ENCODE assay signal across 13 cellular contexts in genomic region chr6:147131728-147132127, GRCh38.
DNase-seq lines count a peak whose midpoint lies in the region; ATAC-seq, FAIRE-seq and TF ChIP-seq lines count a peak whose summit lies in the region.
"Had no signal": no experiment of that assay in that cellular context is flagged by ENCODE, and none has a peak within 500 bp of the region (broad histone marks: within the 10 kb centered on the region; RNA-seq: fewer than 3 reads in every experiment).

No MANE protein-coding gene starts in this region.

- H3K36me3 Mint-ChIP-seq in brain, result no peaks in the 10 kb centered on the region
- no peaks in the 10 kb centered on the region for H3K36me3 Mint-ChIP-seq in activated T-helper 17 cell treated with anti-CD3 and anti-CD28 coated beads, Interleukin-2, amount 50 U/mL, for 72 hours (ENCODE audit: low read depth)
- H3K36me3 Mint-ChIP-seq in activated CD8-positive, alpha-beta T cell treated with anti-CD3 and anti-CD28 coated beads, Interleukin-2, amount 10 ng/mL, durations not matched to agents 7 days and 5 days (ENCODE audit: low read depth), result no peaks in the 10 kb centered on the region
- H3K36me3 Mint-ChIP-seq: IgD-negative memory B cell had no signal

- CTCF ChIA-PET in activated CD8-positive, alpha-beta T cell treated with anti-CD3 and anti-CD28 coated beads, Interleukin-2, amount 10 ng/mL, durations not matched to agents 7 days and 5 days (lab: Charles Lee), result no interaction called here

- ATAC-seq in HG03457 (IDR thresholded peaks at IDR 0.05; ENCODE audit: unreplicated experiment), result no peak
- ATAC-seq in activated T-helper 17 cell treated with anti-CD3 and anti-CD28 coated beads, Interleukin-2, amount 50 U/mL, for 72 hours (replicated peaks), result no peak
- ATAC-seq in activated CD8-positive, alpha-beta T cell treated with anti-CD3 and anti-CD28 coated beads, Interleukin-2, amount 10 ng/mL, durations not matched to agents 7 days and 5 days, result no peak

- H3K4me1 Mint-ChIP-seq in brain, result peaks cover 30% of the 10 kb centered on the region
- no peaks in the 10 kb centered on the region for H3K4me1 Mint-ChIP-seq in activated T-helper 17 cell treated with anti-CD3 and anti-CD28 coated beads, Interleukin-2, amount 50 U/mL, for 72 hours
- H3K4me1 Mint-ChIP-seq in activated CD8-positive, alpha-beta T cell treated with anti-CD3 and anti-CD28 coated beads, Interleukin-2, amount 10 ng/mL, durations not matched to agents 7 days and 5 days (ENCODE audit: low read depth), result no peaks in the 10 kb centered on the region
- H3K4me1 Mint-ChIP-seq: IgD-negative memory B cell had no signal

- no peak for FAIRE-seq in D721Med (lab: Jason Lieb, UNC)

- peak overlapping the region in 3 of 5 experiments; percentile 65 to 91 (median 76) for H3K27ac Mint-ChIP-seq in brain
- no peak overlapping the region for H3K27ac Mint-ChIP-seq in activated T-helper 17 cell treated with anti-CD3 and anti-CD28 coated beads, Interleukin-2, amount 50 U/mL, for 72 hours
- no peak overlapping the region for H3K27ac Mint-ChIP-seq in activated CD8-positive, alpha-beta T cell treated with anti-CD3 and anti-CD28 coated beads, Interleukin-2, amount 10 ng/mL, durations not matched to agents 7 days and 5 days
- H3K27ac Mint-ChIP-seq: IgD-negative memory B cell; T-helper 1 cell treated with Interleukin-12 subunit alpha and Interleukin-12 subunit beta and Interleukin-4 antibody, amounts not matched to agents 30 μg/mL and 1 μg/mL, for 36 hours had no signal

- peaks cover 0 to 6% (median 0%) of the 10 kb centered on the region in 5 experiments for H3K9me3 Mint-ChIP-seq in brain
- no peaks in the 10 kb centered on the region for H3K9me3 Mint-ChIP-seq in activated T-helper 17 cell treated with anti-CD3 and anti-CD28 coated beads, Interleukin-2, amount 50 U/mL, for 72 hours
- no peaks in the 10 kb centered on the region for H3K9me3 Mint-ChIP-seq in activated CD8-positive, alpha-beta T cell treated with anti-CD3 and anti-CD28 coated beads, Interleukin-2, amount 10 ng/mL, durations not matched to agents 7 days and 5 days (ENCODE audit: insufficient read depth)
- H3K9me3 Mint-ChIP-seq: IgD-negative memory B cell; T-helper 1 cell treated with Interleukin-12 subunit alpha and Interleukin-12 subunit beta and Interleukin-4 antibody, amounts not matched to agents 30 μg/mL and 1 μg/mL, for 36 hours had no signal

- POLR2A ChIA-PET in activated CD8-positive, alpha-beta T cell treated with anti-CD3 and anti-CD28 coated beads, Interleukin-2, amount 10 ng/mL, durations not matched to agents 7 days and 5 days (lab: Charles Lee), result no interaction called here

- H3K4me3 ChIP-seq in NB4 (ENCODE audit: low read depth, low read length), result no peak overlapping the region

- peak overlapping the region; percentile 39 to 79 (median 58) for H3K4me3 Mint-ChIP-seq in brain
- no peak overlapping the region for H3K4me3 Mint-ChIP-seq in activated T-helper 17 cell treated with anti-CD3 and anti-CD28 coated beads, Interleukin-2, amount 50 U/mL, for 72 hours
- H3K4me3 Mint-ChIP-seq in activated CD8-positive, alpha-beta T cell treated with anti-CD3 and anti-CD28 coated beads, Interleukin-2, amount 10 ng/mL, durations not matched to agents 7 days and 5 days, result no peak overlapping the region
- H3K4me3 Mint-ChIP-seq: IgD-negative memory B cell; T-helper 1 cell treated with Interleukin-12 subunit alpha and Interleukin-12 subunit beta and Interleukin-4 antibody, amounts not matched to agents 30 μg/mL and 1 μg/mL, for 36 hours had no signal

- DNase-seq in GF-D8 (lab: John Stamatoyannopoulos, UW) (peak; percentile 91), NB4 (ENCODE audit: low read depth) (peak; percentile 68), medulla oblongata (ENCODE audit: extremely low spot score) (peak; percentile 5), D721Med (ENCODE audit: insufficient read length, low spot score) (no peak)
- DNase-seq in activated CD8-positive, alpha-beta T cell treated with anti-CD3 and anti-CD28 coated beads, Interleukin-2, amount 10 ng/mL, durations not matched to agents 7 days and 5 days, result no peak
- DNase-seq: activated CD4-positive, alpha-beta T cell treated with anti-CD3 and anti-CD28 coated beads, Interleukin-2, amount 50 U/mL, for 48 hours; NCI-H82; small intestine had no signal

- TF ChIP-seq POLR2A in NB4 (IDR thresholded peaks at IDR 0.05; ENCODE audit: extremely low read depth, insufficient read length), result no peak

- TF ChIP-seq CTCF in NB4 (IDR thresholded peaks at IDR 0.05; ENCODE audit: low read depth, low read length), result no peak
- no peak for TF ChIP-seq CTCF in brain (conservative IDR thresholded peaks at IDR 0.05)
- no peak for TF ChIP-seq CTCF in D721Med (IDR thresholded peaks at IDR 0.05; ENCODE audit: insufficient read depth, missing control alignments)

- H3K27me3 Mint-ChIP-seq in brain, result no peaks in the 10 kb centered on the region
- H3K27me3 Mint-ChIP-seq in activated T-helper 17 cell treated with anti-CD3 and anti-CD28 coated beads, Interleukin-2, amount 50 U/mL, for 72 hours, result peaks cover 6% of the 10 kb centered on the region
- H3K27me3 Mint-ChIP-seq in activated CD8-positive, alpha-beta T cell treated with anti-CD3 and anti-CD28 coated beads, Interleukin-2, amount 10 ng/mL, durations not matched to agents 7 days and 5 days (ENCODE audit: low read depth), result no peaks in the 10 kb centered on the region
- H3K27me3 Mint-ChIP-seq: IgD-negative memory B cell had no signal

Comparison
In these comparisons a context has a peak if more than half of its experiments do, and no peak if none do; other contexts are left out.
1. DNase-seq: peak in GF-D8 (single experiment), NB4 (single experiment) and medulla oblongata (single experiment); none in D721Med (single experiment) and activated CD8-positive, alpha-beta T cell treated with anti-CD3 and anti-CD28 coated beads, Interleukin-2, amount 10 ng/mL, durations not matched to agents 7 days and 5 days (single experiment).
2. H3K27ac Mint-ChIP-seq: peak in brain (3 of 5); none in activated T-helper 17 cell treated with anti-CD3 and anti-CD28 coated beads, Interleukin-2, amount 50 U/mL, for 72 hours (single experiment) and activated CD8-positive, alpha-beta T cell treated with anti-CD3 and anti-CD28 coated beads, Interleukin-2, amount 10 ng/mL, durations not matched to agents 7 days and 5 days (single experiment).
3. H3K4me3 Mint-ChIP-seq: peak in brain (5 of 5); none in activated T-helper 17 cell treated with anti-CD3 and anti-CD28 coated beads, Interleukin-2, amount 50 U/mL, for 72 hours (single experiment) and activated CD8-positive, alpha-beta T cell treated with anti-CD3 and anti-CD28 coated beads, Interleukin-2, amount 10 ng/mL, durations not matched to agents 7 days and 5 days (single experiment).